1 cellular context compared by ENCODE assay signal in genomic region chr12:54357802-54358619, GRCh38.
A peak's percentile ranks its signal among the peaks of the same experiment; 100 is the strongest.
TF ChIP-seq lines count a peak whose summit lies in the region.

No MANE protein-coding gene starts in this region.

TF ChIP-seq in HEK293, 187 proteins besides CTCF, POLR2A, EP300 and RAD21 (continued from another document):
- TF ChIP-seq ZNF580 (tag by site-specific recombination; IDR thresholded peaks at IDR 0.05) (peak; percentile 55; the same call in 1 of the 2 replicates), ZNF341 (tag by site-specific recombination; IDR thresholded peaks at IDR 0.05; ENCODE audit: low read depth) (peak; percentile 55), PRDM2 (tag by site-specific recombination; IDR thresholded peaks at IDR 0.05; ENCODE audit: borderline replicate concordance) (no peak), ZNF335 (tag by site-specific recombination; conservative IDR thresholded peaks at IDR 0.05) (peak; percentile 3; the same call in 1 of the 2 replicates), ZNF843 (tag by site-specific recombination; IDR thresholded peaks at IDR 0.05) (no peak), PRDM10 (tag by site-specific recombination; IDR thresholded peaks at IDR 0.05) (peak; percentile 99)
